In the genomic region with DNA sequence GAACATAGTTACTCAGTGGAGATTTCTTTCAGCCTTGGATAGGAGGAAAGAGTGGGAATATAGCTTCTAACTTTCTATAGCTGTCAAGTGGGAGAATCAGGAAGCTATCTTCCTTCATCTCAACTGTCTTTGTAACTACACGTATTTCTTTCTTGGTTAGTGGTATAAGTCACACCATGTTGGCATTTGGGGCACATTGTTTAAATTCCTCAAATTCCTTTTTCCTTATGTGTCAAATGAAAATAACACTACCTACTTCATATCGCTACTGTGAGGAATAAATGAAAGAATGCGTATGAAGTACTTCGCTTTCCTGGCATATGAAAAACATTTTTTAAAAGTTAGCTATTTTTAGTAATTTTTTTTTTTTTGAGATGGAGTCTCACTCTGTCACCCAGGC, we compare ENCODE assay signal across 22 cellular contexts.
DNase-seq lines count a peak whose midpoint lies in the region; ATAC-seq lines count a peak whose summit lies in the region.
"Had no signal": no experiment of that assay in that cellular context is flagged by ENCODE, and none has a peak within 500 bp of the region (broad histone marks: within the 10 kb centered on the region; RNA-seq: fewer than 3 reads in every experiment).

No MANE protein-coding gene starts in this region.

- DNase-seq in 8988T (peak; percentile 15), HS-27A (ENCODE audit: low read depth) (peak; percentile 64), SW480 (ENCODE audit: low spot score) (peak; percentile 51), glomerular visceral epithelial cell (ENCODE audit: extremely low spot score) (peak; percentile 84), left cardiac atrium (no peak), GOT3 (lab: John Stamatoyannopoulos, UW) (no peak), NCI-H1092 treated with DMSO at 0.1 percent for 48 hours (lab: John Stamatoyannopoulos, UW) (no peak)
- DNase-seq: activated CD4-positive, alpha-beta T cell treated with anti-CD3 and anti-CD28 coated beads, Interleukin-2, amount 10 ng/mL, durations not matched to agents 24 days and 14 days; activated gamma-delta T cell treated with Interleukin-2 at 50 U/mL for 16 hours; anterior cingulate cortex; colonic mucosa; DMS153; foreskin fibroblast; H9; KG1; left lung; NCI-H774; retina; tibial artery had no signal

- intact Hi-C loops in left cardiac atrium (cut with DNase I) = no loop called here

- ATAC-seq in left cardiac atrium (no peak), HG02763 (IDR thresholded peaks at IDR 0.05; ENCODE audit: unreplicated experiment) (no peak)
- ATAC-seq: A549; left lung; stimulated activated memory B cell treated with anti-CD40 and anti-IgM and Interleukin-4, amounts not matched to agents 10 μg/mL and 1 μg/mL and 100 μg/mL, for 72 hours had no signal

Comparison
In these comparisons a context has a peak if more than half of its experiments do, and no peak if none do; other contexts are left out.
1. DNase-seq: peak in 8988T (single experiment), HS-27A (single experiment), SW480 (single experiment) and glomerular visceral epithelial cell (single experiment); none in left cardiac atrium (single experiment), GOT3 (single experiment) and NCI-H1092 treated with DMSO at 0.1 percent for 48 hours (single experiment).